In genomic region chr17:12693640-12694039, GRCh38 we compare ENCODE assay signal across 18 cellular contexts. TPM values are rescaled to one million over a fixed set of nuclear protein-coding genes. Genes with fewer than 3 reads are reported as not detected.
"Had no signal": no experiment of that assay in that cellular context is flagged by ENCODE, and none has a peak within 500 bp of the region (broad histone marks: within the 10 kb centered on the region; RNA-seq: fewer than 3 reads in every experiment).

No MANE protein-coding gene starts in this region.

- DNase-seq: activated CD8-positive, alpha-beta memory T cell treated with anti-CD3 and anti-CD28 coated beads, Interleukin-2, amount 50 U/mL, for 48 hours; activated CD8-positive, alpha-beta T cell treated with anti-CD3 and anti-CD28 coated beads for 36 hours; activated naive CD4-positive, alpha-beta T cell treated with anti-CD3 and anti-CD28 coated beads for 36 hours; endodermal cell; erythroblast; mammary epithelial cell; mucosa of descending colon; naive thymus-derived CD8-positive, alpha-beta T cell; stimulated activated CD4-positive, alpha-beta T cell treated with anti-CD3 and anti-CD28 coated beads, Interleukin-4, amount 100 ng/mL, for 1 hour; stimulated activated CD8-positive, alpha-beta memory T cell treated with anti-CD3 and anti-CD28 coated beads, Interleukin-4, amount 100 ng/mL, for 48 hours; stimulated activated naive CD8-positive, alpha-beta T cell treated with anti-CD3 and anti-CD28 coated beads, Interleukin-15, Interleukin-2, amounts not matched to agents 100 U/mL and 50 U/mL, for 24 hours; SW 1271 had no signal

- H3K4me3 ChIP-seq: mucosa of descending colon had no signal

- H3K9me3 ChIP-seq: mucosa of descending colon had no signal

- FAIRE-seq: islet of Langerhans, urothelium cell line had no signal

- ATAC-seq: activated CD8-positive, alpha-beta T cell treated with anti-CD3 and anti-CD28 coated beads for 36 hours; foreskin keratinocyte; mucosa of descending colon; naive thymus-derived CD8-positive, alpha-beta T cell; sciatic nerve; stimulated activated naive CD8-positive, alpha-beta T cell treated with anti-CD3 and anti-CD28 coated beads, Interleukin-15, Interleukin-2, amounts not matched to agents 100 U/mL and 50 U/mL, for 24 hours had no signal

- H3K27me3 ChIP-seq: foreskin keratinocyte had no signal

- H3K27ac ChIP-seq: foreskin keratinocyte had no signal

- H3K4me1 ChIP-seq: foreskin keratinocyte had no signal

RNA-seq across cellular contexts. Expression of gene MYOCD, which starts 27.9 kb away (rescaled TPM):
- total RNA-seq: activated CD8-positive, alpha-beta T cell treated with anti-CD3 and anti-CD28 coated beads for 36 hours; activated naive CD4-positive, alpha-beta T cell treated with anti-CD3 and anti-CD28 coated beads for 36 hours; activated T-helper 1 cell treated with anti-CD3 and anti-CD28 coated beads, Interleukin-12 subunit alpha, Interleukin-12 subunit beta, Interleukin-2, Interleukin-4 antibody, amounts not matched to agents 30 ng/mL and 10 ng/mL and 1 ng/mL, durations not matched to agents 14 hours and 24 hours and 36 hours; foreskin keratinocyte; mammary epithelial cell; naive thymus-derived CD8-positive, alpha-beta T cell; pulmonary artery endothelial cell had no signal
- polyA plus RNA-seq: mammary epithelial cell; naive thymus-derived CD8-positive, alpha-beta T cell had no signal
